ENCODE assay signal across 1 cellular context in genomic region chr21:38766987-38767722, GRCh38.
TF ChIP-seq lines count a peak whose summit lies in the region.

No MANE protein-coding gene starts in this region.

TF ChIP-seq in WTC11, 78 proteins besides CTCF, POLR2A, EP300 and RAD21 (continued from another document):
- TF ChIP-seq ARID4B (CRISPR knock-in tag; IDR thresholded peaks at IDR 0.05; ENCODE audit: borderline replicate concordance): no peak
- TF ChIP-seq ERG (CRISPR knock-in tag; IDR thresholded peaks at IDR 0.05): no peak
- TF ChIP-seq STAT6 (CRISPR knock-in tag; conservative IDR thresholded peaks at IDR 0.05; ENCODE audit: low read depth): no peak
